ENCODE assay signal across 8 cellular contexts in genomic region chr6:136790411-136791295, GRCh38. TPM values are rescaled to one million over a fixed set of nuclear protein-coding genes. Genes with fewer than 3 reads are reported as not detected.
DNase-seq lines count a peak whose midpoint lies in the region; ATAC-seq and TF ChIP-seq lines count a peak whose summit lies in the region.

No MANE protein-coding gene starts in this region.

- DNase-seq in NCI-H1105 treated with DMSO at 0.1 percent for 48 hours (lab: John Stamatoyannopoulos, UW) (peak; percentile 17), NCI-H1105 (lab: John Stamatoyannopoulos, UW) (no peak), activated B cell treated with CpG ODN at 0.5 μM for 24 hours (no peak), AG08395 (ENCODE audit: low spot score) (no peak), iPS-NIHi11 (ENCODE audit: low spot score) (no peak)
- DNase-seq in stimulated activated naive CD8-positive, alpha-beta T cell treated with anti-CD3 and anti-CD28 coated beads, Interleukin-15, amount 100 ng/mL, for 72 hours = no peak

- H3K9me3 Mint-ChIP-seq in activated B cell treated with CpG ODN at 0.5 μM for 24 hours = no peaks in the 10 kb centered on the region
- no peaks in the 10 kb centered on the region for H3K9me3 Mint-ChIP-seq in stimulated activated naive CD8-positive, alpha-beta T cell treated with anti-CD3 and anti-CD28 coated beads, Interleukin-15, amount 100 ng/mL, for 72 hours

- H3K27ac Mint-ChIP-seq in activated B cell treated with CpG ODN at 0.5 μM for 24 hours = peak overlapping the region; percentile 96
- peak overlapping the region in 1 of 2 donors; percentile 90 for H3K27ac Mint-ChIP-seq in stimulated activated naive CD8-positive, alpha-beta T cell treated with anti-CD3 and anti-CD28 coated beads, Interleukin-15, amount 100 ng/mL, for 72 hours

- peaks cover 58% of the 10 kb centered on the region for H3K4me1 Mint-ChIP-seq in activated B cell treated with CpG ODN at 0.5 μM for 24 hours
- peaks cover 47% of the 10 kb centered on the region for H3K4me1 Mint-ChIP-seq in stimulated activated naive CD8-positive, alpha-beta T cell treated with anti-CD3 and anti-CD28 coated beads, Interleukin-15, amount 100 ng/mL, for 72 hours

- ATAC-seq in activated B cell treated with CpG ODN at 0.5 μM for 24 hours (ENCODE audit: low read depth) (no peak), HG03196 (IDR thresholded peaks at IDR 0.05; ENCODE audit: unreplicated experiment) (no peak)
- no peak for ATAC-seq in stimulated activated naive CD8-positive, alpha-beta T cell treated with anti-CD3 and anti-CD28 coated beads, Interleukin-15, amount 100 ng/mL, for 72 hours

- H3K27me3 Mint-ChIP-seq in activated B cell treated with CpG ODN at 0.5 μM for 24 hours = no peaks in the 10 kb centered on the region
- H3K27me3 Mint-ChIP-seq in stimulated activated naive CD8-positive, alpha-beta T cell treated with anti-CD3 and anti-CD28 coated beads, Interleukin-15, amount 100 ng/mL, for 72 hours = no peaks in the 10 kb centered on the region

- H3K36me3 ChIP-seq in iPS-15b (ENCODE audit: control insufficient read depth, insufficient read depth, low read length) = no peaks in the 10 kb centered on the region

- H3K9ac ChIP-seq in iPS-15b (ENCODE audit: low read depth, low read length) = no peak overlapping the region

- CTCF ChIA-PET in activated B cell treated with CpG ODN at 0.5 μM for 24 hours (lab: Charles Lee) = interaction anchor here (0.7 to 5.5 kb wide), 6 partner anchors 18 to 147 kb away, joined by 3 to 381 read pairs (median 38); no protein-coding TSS in a partner anchor

- intact Hi-C loops in activated B cell treated with CpG ODN at 0.5 μM for 24 hours (cut with micrococcal nuclease) = loop anchor here (5.0 kb wide), 1 partner anchor 1293 kb away; the partner anchor contains the start of gene AHI1

- no peaks in the 10 kb centered on the region for H3K9me3 ChIP-seq in iPS-15b (ENCODE audit: control insufficient read depth, insufficient read depth, low read length)

- POLR2A ChIA-PET in activated B cell treated with CpG ODN at 0.5 μM for 24 hours (lab: Charles Lee) = interaction anchor here (0.6 to 6.3 kb wide), 12 partner anchors 18 to 501 kb away, joined by 3 to 119 read pairs (median 24); partner anchors contain the start of genes BCLAF1 and PEX7

- peak overlapping the region; percentile 97 for H3K4me3 Mint-ChIP-seq in activated B cell treated with CpG ODN at 0.5 μM for 24 hours
- peak overlapping the region; percentile 91 to 94 for H3K4me3 Mint-ChIP-seq in stimulated activated naive CD8-positive, alpha-beta T cell treated with anti-CD3 and anti-CD28 coated beads, Interleukin-15, amount 100 ng/mL, for 72 hours

- H3K27me3 ChIP-seq in iPS-15b (ENCODE audit: control insufficient read depth, insufficient read depth, low read length) = peaks cover 31% of the 10 kb centered on the region

- no peaks in the 10 kb centered on the region for H3K4me1 ChIP-seq in iPS-15b (ENCODE audit: control insufficient read depth, insufficient read depth, low read length)

- H3K4me3 ChIP-seq in iPS-15b (ENCODE audit: low read depth, low read length) = peak overlapping the region; percentile 84

- peaks cover 18% of the 10 kb centered on the region for H3K36me3 Mint-ChIP-seq in activated B cell treated with CpG ODN at 0.5 μM for 24 hours (ENCODE audit: low read depth)

- TF ChIP-seq CTCF in activated B cell treated with CpG ODN at 0.5 μM for 24 hours (IDR thresholded peaks at IDR 0.05) = no peak

RNA-seq across cellular contexts. Expression of gene MAP3K5, which starts 1.6 kb away (rescaled TPM):
- total RNA-seq in activated B cell treated with CpG ODN at 0.5 μM for 24 hours = 21.6 and 24.4 TPM in 2 replicates

RNA-seq across cellular contexts. Expression of gene PEX7, which starts 31.7 kb away (rescaled TPM):
- total RNA-seq in activated B cell treated with CpG ODN at 0.5 μM for 24 hours = 5.0 and 6.8 TPM in 2 replicates
